ENCODE assay signal across 10 cellular contexts in the genomic region with DNA sequence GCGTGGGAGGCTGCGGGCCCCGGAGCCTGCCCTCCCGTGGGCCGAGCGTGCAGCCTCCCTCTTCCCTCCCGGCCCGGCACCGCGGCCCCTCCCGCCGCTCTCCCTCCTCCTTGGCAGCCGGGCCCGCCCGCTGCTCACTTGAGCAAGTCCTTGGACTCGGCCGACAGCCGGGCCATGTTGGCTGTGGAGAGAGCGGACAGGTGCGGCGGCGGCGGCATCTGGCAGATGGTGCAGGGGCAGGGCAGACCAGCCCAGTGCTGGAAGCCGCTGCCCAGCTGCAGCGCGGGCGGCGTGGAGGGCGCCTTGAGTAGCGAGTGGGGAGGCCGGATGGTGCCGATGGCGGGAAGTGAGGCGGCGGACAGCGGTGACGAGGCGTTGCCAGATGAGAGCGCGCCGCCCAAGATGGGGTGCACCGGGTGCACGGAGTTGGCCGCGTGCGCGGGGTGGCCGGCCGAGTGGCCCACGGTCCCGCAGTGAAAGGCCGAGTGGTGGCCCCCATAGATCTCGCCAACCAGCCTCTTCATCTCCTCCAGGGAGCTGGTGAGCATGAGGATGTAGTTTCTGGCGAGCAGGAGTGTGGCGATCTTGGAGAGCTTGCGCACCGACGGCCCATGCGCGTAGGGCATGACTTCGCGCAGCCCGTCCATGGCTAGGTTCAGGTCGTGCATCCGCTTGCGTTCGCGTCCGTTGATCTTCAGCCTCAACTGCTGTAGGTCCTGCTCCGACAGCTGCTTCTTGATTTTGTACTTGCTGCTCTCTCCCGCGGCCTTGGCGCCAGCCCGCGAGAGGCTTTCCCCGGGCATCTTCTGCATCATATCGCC. TPM values are rescaled to one million over a fixed set of nuclear protein-coding genes. Genes with fewer than 3 reads are reported as not detected.
DNase-seq lines count a peak whose midpoint lies in the region; ATAC-seq and TF ChIP-seq lines count a peak whose summit lies in the region.
"Had no signal": no experiment of that assay in that cellular context is flagged by ENCODE, and none has a peak within 500 bp of the region (broad histone marks: within the 10 kb centered on the region; RNA-seq: fewer than 3 reads in every experiment).

No MANE protein-coding gene starts in this region.

- H3K9me3 ChIP-seq in WERI-Rb-1 (ENCODE audit: severe bottlenecking) (no peaks in the 10 kb centered on the region), esophagus muscularis mucosa (no peaks in the 10 kb centered on the region), psoas muscle (no peaks in the 10 kb centered on the region), breast epithelium (no peaks in the 10 kb centered on the region)

- H3K36me3 ChIP-seq in H7 (replicated peaks; ENCODE audit: control insufficient read depth, insufficient read depth, low read length) (no peaks in the 10 kb centered on the region), WERI-Rb-1 (no peaks in the 10 kb centered on the region), esophagus muscularis mucosa (no peaks in the 10 kb centered on the region), psoas muscle (ENCODE audit: insufficient read depth in 1 of 2, low read depth in 1 of 2) (no peaks in the 10 kb centered on the region), breast epithelium (no peaks in the 10 kb centered on the region), brain microvascular endothelial cell (replicated peaks) (no peaks in the 10 kb centered on the region)

- H3K4me1 ChIP-seq in esophagus muscularis mucosa (peaks cover 45 to 74% (median 66%) of the 10 kb centered on the region in 4 donors), psoas muscle (peaks cover 33% of the 10 kb centered on the region), breast epithelium (peaks cover 3 to 7% of the 10 kb centered on the region in 2 donors)

- no peak for TF ChIP-seq CTCF in WERI-Rb-1 (IDR thresholded peaks at IDR 0.05; ENCODE audit: low read depth, low read length)
- no peak for TF ChIP-seq CTCF in esophagus muscularis mucosa (IDR thresholded peaks at IDR 0.05)
- TF ChIP-seq CTCF in psoas muscle (IDR thresholded peaks at IDR 0.05): no peak
- TF ChIP-seq CTCF in breast epithelium (IDR thresholded peaks at IDR 0.05): no peak
- TF ChIP-seq CTCF in brain microvascular endothelial cell (IDR thresholded peaks at IDR 0.05; ENCODE audit: low read depth, low read length, missing control alignments): no peak

- TF ChIP-seq POLR2A in esophagus muscularis mucosa (IDR thresholded peaks at IDR 0.05; ENCODE audit: low read depth) (no peak), breast epithelium (IDR thresholded peaks at IDR 0.05) (no peak)

- H3K27me3 ChIP-seq in H7 (ENCODE audit: control insufficient read depth, insufficient read depth, low read length) (peaks cover 99% of the 10 kb centered on the region), WERI-Rb-1 (ENCODE audit: insufficient read depth, low read depth, severe bottlenecking) (peaks cover 99% of the 10 kb centered on the region), esophagus muscularis mucosa (peaks cover 23 to 100% (median 95%) of the 10 kb centered on the region in 4 donors), psoas muscle (ENCODE audit: insufficient read depth in 3 of 3, low read length in 2 of 3) (peaks cover 0 to 99% (median 63%) of the 10 kb centered on the region in 3 donors), breast epithelium (peaks cover 5 to 95% of the 10 kb centered on the region in 2 donors), brain microvascular endothelial cell (replicated peaks) (peaks cover 98% of the 10 kb centered on the region)

- intact Hi-C loops in esophagus muscularis mucosa (cut with DNase I): no loop called here
- intact Hi-C loops in psoas muscle (cut with DNase I): no loop called here
- intact Hi-C loops in breast epithelium (cut with DNase I; ENCODE audit: low total_unique reads): loop anchor here (1.0 kb wide), 1 partner anchor 37 kb away; no protein-coding TSS in a partner anchor

- H3K4me3 ChIP-seq in H7 (ENCODE audit: insufficient read depth, low read depth, low read length): peak overlapping the region; percentile 36
- H3K4me3 ChIP-seq in WERI-Rb-1 (ENCODE audit: low read depth, low read length): peak overlapping the region; percentile 20
- H3K4me3 ChIP-seq in esophagus muscularis mucosa: peak overlapping the region; percentile 8 to 36 (median 26)
- H3K4me3 ChIP-seq in psoas muscle: peak overlapping the region; percentile 46
- peak overlapping the region in 1 of 3 donors; percentile 47 for H3K4me3 ChIP-seq in breast epithelium
- H3K4me3 ChIP-seq in brain microvascular endothelial cell (ENCODE audit: low read depth, low read length): no peak overlapping the region

- ATAC-seq in psoas muscle: peak; percentile 46 to 94 (median 87)
- ATAC-seq in GM21619 (IDR thresholded peaks at IDR 0.05; ENCODE audit: unreplicated experiment): no peak
- no peak for ATAC-seq in GM21447 (IDR thresholded peaks at IDR 0.05; ENCODE audit: unreplicated experiment)

- in situ Hi-C loops in brain microvascular endothelial cell (cut with HindIII; ENCODE audit: low pct_ligation_motif_present, low sequenced_read_pairs): no loop called here

- TF ChIP-seq EP300 in esophagus muscularis mucosa (IDR thresholded peaks at IDR 0.05): no peak

- peak; percentile 86 for DNase-seq in H7
- DNase-seq in WERI-Rb-1: no peak
- peak; percentile 90 for DNase-seq in esophagus muscularis mucosa (ENCODE audit: extremely low spot score)
- DNase-seq in psoas muscle: peak; percentile 36 to 65
- DNase-seq in breast epithelium (ENCODE audit: low spot score in 2 of 2): no peak
- no peak for DNase-seq in brain microvascular endothelial cell

- H3K27ac ChIP-seq in WERI-Rb-1 (no peak overlapping the region), esophagus muscularis mucosa (replicated peaks in 1 of 4) (no peak overlapping the region), psoas muscle (no peak overlapping the region), breast epithelium (no peak overlapping the region), brain microvascular endothelial cell (no peak overlapping the region)

- WGBS in esophagus muscularis mucosa: 8% methylated on average over 23 of the region's 77 CpGs
- WGBS in psoas muscle, 3 donors: 2 to 3% (median 2%) methylated on average over 69 to 77 of the region's 77 CpGs

RNA-seq across cellular contexts. Expression of a gene that starts 0.8 kb away (rescaled TPM):
- 0.07 and 0.28 TPM in 2 replicates for total RNA-seq in H7 (2014; rRNA removed; shearing (Covaris generic))
- total RNA-seq in esophagus muscularis mucosa (under 1 TPM in 1 of 4 donors, not detected in 3; 0.32 TPM), psoas muscle (not detected), breast epithelium (not detected)
- polyA plus RNA-seq in psoas muscle: not detected
- total RNA-seq: bronchial epithelial cell, kidney epithelial cell had no signal

Comparison
In these comparisons a context has a peak if more than half of its experiments do, and no peak if none do; other contexts are left out.
1. DNase-seq: peak in H7 (single experiment), esophagus muscularis mucosa (single experiment) and psoas muscle (2 of 2); none in WERI-Rb-1 (single experiment), breast epithelium (0 of 2) and brain microvascular endothelial cell (single experiment).
2. ATAC-seq: peak in psoas muscle (4 of 4); none in GM21619 (single experiment) and GM21447 (single experiment).